28 cellular contexts compared by ENCODE assay signal in the genomic region with DNA sequence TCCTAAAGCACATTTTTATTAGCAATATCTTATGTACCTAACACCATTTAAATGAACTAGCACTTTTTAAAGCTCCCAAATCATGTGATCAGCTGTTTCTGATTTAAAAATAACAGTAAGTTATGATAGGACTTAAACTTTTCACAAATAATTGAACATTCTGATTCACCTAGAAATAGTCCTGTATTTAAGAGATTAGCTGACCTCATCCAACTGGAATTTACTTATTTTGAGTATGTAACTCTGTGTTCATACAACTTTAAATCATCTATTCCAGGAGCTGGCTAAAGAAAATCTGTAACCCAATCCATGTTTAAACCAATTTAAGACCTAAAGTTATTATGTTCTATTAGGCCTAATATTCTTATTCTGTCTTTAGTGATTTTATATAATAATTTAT.
A peak's percentile ranks its signal among the peaks of the same experiment; 100 is the strongest.
DNase-seq lines count a peak whose midpoint lies in the region; TF ChIP-seq lines count a peak whose summit lies in the region.
"Had no signal": no experiment of that assay in that cellular context is flagged by ENCODE, and none has a peak within 500 bp of the region (broad histone marks: within the 10 kb centered on the region; RNA-seq: fewer than 3 reads in every experiment).

No MANE protein-coding gene starts in this region.

- H3K4me1 ChIP-seq in GM23248 (ENCODE audit: insufficient read depth) = peaks cover 23% of the 10 kb centered on the region
- H3K4me1 ChIP-seq: breast epithelium, gastrocnemius medialis, psoas muscle, testis, vagina had no signal

- H3K27me3 ChIP-seq in GM23248 (replicated peaks; ENCODE audit: insufficient read depth) = no peaks in the 10 kb centered on the region
- H3K27me3 ChIP-seq: breast epithelium, gastrocnemius medialis, testis, vagina had no signal

- H3K9me3 ChIP-seq in GM23248 (ENCODE audit: low read depth) = no peaks in the 10 kb centered on the region
- H3K9me3 ChIP-seq: testis had no signal

- no peak overlapping the region for H3K4me3 ChIP-seq in GM23248
- no peak overlapping the region for H3K4me3 ChIP-seq in skeletal muscle cell (ENCODE audit: low read depth, low read length)
- H3K4me3 ChIP-seq: breast epithelium, gastrocnemius medialis, lung, psoas muscle, testis, vagina had no signal

- no peak overlapping the region for H3K9ac ChIP-seq in GM23248

- in situ Hi-C loops in GM23248 (cut with MboI) (no loop called here), GM13977 (cut with MboI; ENCODE audit: low pct_unique_long_range_greater_than_20kb, low sequenced_read_pairs, unreplicated experiment) (no loop called here)

- no peak overlapping the region for H3K27ac ChIP-seq in GM23248
- H3K27ac ChIP-seq: breast epithelium, gastrocnemius medialis, psoas muscle, testis, vagina, WERI-Rb-1 had no signal

- H3K79me2 ChIP-seq in GM23248 (ENCODE audit: insufficient read depth) = no peaks in the 10 kb centered on the region

- no peaks in the 10 kb centered on the region for H4K20me1 ChIP-seq in GM23248 (ENCODE audit: insufficient read depth)

- DNase-seq in GM23248 (peak; percentile 44), amniotic stem cell (lab: John Stamatoyannopoulos, UW) (peak; percentile 8), fibroblast of peridontal ligament (ENCODE audit: extremely low read depth) (peak; percentile 58), skeletal muscle cell (ENCODE audit: low read depth) (peak; percentile 10), GM13977 (ENCODE audit: low spot score) (no peak), ecto neural progenitor cell (ENCODE audit: low spot score) (no peak), NOMO-1 treated with DMSO at 0.1 percent for 48 hours (lab: John Stamatoyannopoulos, UW; ENCODE audit: unreplicated experiment) (no peak)
- DNase-seq: activated CD4-positive, alpha-beta T cell treated with anti-CD3 and anti-CD28 coated beads, Interleukin-2, amount 50 U/mL, for 1 hour; activated naive CD8-positive, alpha-beta T cell treated with anti-CD3 and anti-CD28 coated beads for 36 hours; DMS79; gastrocnemius medialis; H7; hypothalamus; islet precursor cell; NCI-H1417; NCI-H2107; NCI-H510A treated with DMSO at 0.1 percent for 48 hours; NK-92 treated with Interleukin-12 subunit alpha and Interleukin-12 subunit beta, amount 100 ng/mL, for 24 hours; psoas muscle; small intestine; stimulated activated CD4-positive, alpha-beta T cell treated with anti-CD3 and anti-CD28 coated beads, Interleukin-2, amount 100 ng/mL, for 24 hours; stimulated activated naive B cell treated with anti-CD40 and anti-IgM and Interleukin-4, amounts not matched to agents 10 μg/mL and 1 μg/mL and 100 μg/mL, for 72 hours; T-helper 17 cell; testis; WERI-Rb-1 had no signal

- no peak for TF ChIP-seq CTCF in GM13977 (IDR thresholded peaks at IDR 0.05; ENCODE audit: extremely low read depth, insufficient read depth, missing control alignments)

- no peaks in the 10 kb centered on the region for H3F3A ChIP-seq in GM23248 (ENCODE audit: insufficient read depth)

- no peak overlapping the region for H2AFZ ChIP-seq in GM23248

- no peak overlapping the region for H3K4me2 ChIP-seq in GM23248 (ENCODE audit: unreplicated experiment)

- H3K9me2 ChIP-seq in GM23248 (ENCODE audit: insufficient read depth) = no peaks in the 10 kb centered on the region

- H3K36me3 ChIP-seq in GM23248 (ENCODE audit: low read depth) = no peaks in the 10 kb centered on the region
- H3K36me3 ChIP-seq: breast epithelium, WERI-Rb-1 had no signal

Comparison
In these comparisons a context has a peak if more than half of its experiments do, and no peak if none do; other contexts are left out.
1. DNase-seq: peak in GM23248 (single experiment), amniotic stem cell (single experiment), fibroblast of peridontal ligament (single experiment) and skeletal muscle cell (single experiment); none in GM13977 (single experiment), ecto neural progenitor cell (single experiment) and NOMO-1 treated with DMSO at 0.1 percent for 48 hours (single experiment).